Comparison of ENCODE assay signal across 2 cellular contexts in the genomic region with DNA sequence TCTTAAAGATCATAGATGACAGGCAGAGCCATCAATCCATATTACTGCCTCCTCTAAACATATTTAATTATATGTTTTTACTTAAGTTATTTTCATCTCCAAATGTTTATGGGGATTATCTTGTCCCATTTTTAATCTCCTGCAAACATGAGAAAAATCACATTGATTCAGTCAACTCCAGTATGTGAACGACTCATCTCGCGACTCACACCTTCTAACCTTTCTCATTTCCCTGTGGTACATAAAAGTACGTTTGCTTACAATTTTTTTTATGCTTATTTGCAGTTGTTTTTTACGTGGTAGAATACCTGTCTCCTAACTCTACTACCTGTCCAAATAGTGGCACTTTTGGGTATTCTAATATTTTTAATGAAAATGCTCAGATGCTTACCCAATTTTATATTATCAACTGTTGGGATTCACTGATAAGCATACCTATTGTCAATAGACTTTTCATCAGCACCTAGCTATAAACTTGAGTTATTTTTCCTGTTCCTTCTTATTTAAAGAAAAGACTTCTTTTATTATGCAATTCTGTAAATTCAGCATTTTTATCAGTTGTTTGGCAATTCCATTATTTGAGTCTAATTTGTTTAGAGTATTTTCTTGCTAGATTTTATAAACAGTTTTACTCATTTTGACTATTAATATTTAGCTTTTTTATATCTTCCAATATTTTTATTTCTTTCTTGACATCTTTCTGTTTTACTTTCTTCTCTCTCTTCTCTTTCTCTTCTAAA.
A peak's percentile ranks its signal among the peaks of the same experiment; 100 is the strongest.
TF ChIP-seq lines count a peak whose summit lies in the region.

No MANE protein-coding gene starts in this region.

TF ChIP-seq in HepG2, 621 proteins besides CTCF, POLR2A, EP300 and RAD21 (continues in another document):
- TF ChIP-seq PHF21A (CRISPR knock-in tag; IDR thresholded peaks at IDR 0.05) (no peak), ZNF652 (CRISPR knock-in tag; IDR thresholded peaks at IDR 0.05; ENCODE audit: borderline replicate concordance, low read depth) (no peak), HDAC2 (CRISPR knock-in tag; IDR thresholded peaks at IDR 0.05) (no peak), MAFF (IDR thresholded peaks at IDR 0.05; ENCODE audit: low read depth, low read length) (peak; percentile 41; the same call in 1 of the 2 replicates), ZNF598 (CRISPR knock-in tag; IDR thresholded peaks at IDR 0.05; ENCODE audit: borderline replicate concordance) (no peak)
- TF ChIP-seq, protein P1, sequence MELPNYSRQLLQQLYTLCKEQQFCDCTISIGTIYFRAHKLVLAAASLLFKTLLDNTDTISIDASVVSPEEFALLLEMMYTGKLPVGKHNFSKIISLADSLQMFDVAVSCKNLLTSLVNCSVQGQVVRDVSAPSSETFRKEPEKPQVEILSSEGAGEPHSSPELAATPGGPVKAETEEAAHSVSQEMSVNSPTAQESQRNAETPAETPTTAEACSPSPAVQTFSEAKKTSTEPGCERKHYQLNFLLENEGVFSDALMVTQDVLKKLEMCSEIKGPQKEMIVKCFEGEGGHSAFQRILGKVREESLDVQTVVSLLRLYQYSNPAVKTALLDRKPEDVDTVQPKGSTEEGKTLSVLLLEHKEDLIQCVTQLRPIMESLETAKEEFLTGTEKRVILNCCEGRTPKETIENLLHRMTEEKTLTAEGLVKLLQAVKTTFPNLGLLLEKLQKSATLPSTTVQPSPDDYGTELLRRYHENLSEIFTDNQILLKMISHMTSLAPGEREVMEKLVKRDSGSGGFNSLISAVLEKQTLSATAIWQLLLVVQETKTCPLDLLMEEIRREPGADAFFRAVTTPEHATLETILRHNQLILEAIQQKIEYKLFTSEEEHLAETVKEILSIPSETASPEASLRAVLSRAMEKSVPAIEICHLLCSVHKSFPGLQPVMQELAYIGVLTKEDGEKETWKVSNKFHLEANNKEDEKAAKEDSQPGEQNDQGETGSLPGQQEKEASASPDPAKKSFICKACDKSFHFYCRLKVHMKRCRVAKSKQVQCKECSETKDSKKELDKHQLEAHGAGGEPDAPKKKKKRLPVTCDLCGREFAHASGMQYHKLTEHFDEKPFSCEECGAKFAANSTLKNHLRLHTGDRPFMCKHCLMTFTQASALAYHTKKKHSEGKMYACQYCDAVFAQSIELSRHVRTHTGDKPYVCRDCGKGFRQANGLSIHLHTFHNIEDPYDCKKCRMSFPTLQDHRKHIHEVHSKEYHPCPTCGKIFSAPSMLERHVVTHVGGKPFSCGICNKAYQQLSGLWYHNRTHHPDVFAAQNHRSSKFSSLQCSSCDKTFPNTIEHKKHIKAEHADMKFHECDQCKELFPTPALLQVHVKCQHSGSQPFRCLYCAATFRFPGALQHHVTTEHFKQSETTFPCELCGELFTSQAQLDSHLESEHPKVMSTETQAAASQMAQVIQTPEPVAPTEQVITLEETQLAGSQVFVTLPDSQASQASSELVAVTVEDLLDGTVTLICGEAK (IDR thresholded peaks at IDR 0.05) = no peak
- TF ChIP-seq, protein P1 (CRISPR knock-in tag; IDR thresholded peaks at IDR 0.05) = no peak
- TF ChIP-seq, protein P2, sequence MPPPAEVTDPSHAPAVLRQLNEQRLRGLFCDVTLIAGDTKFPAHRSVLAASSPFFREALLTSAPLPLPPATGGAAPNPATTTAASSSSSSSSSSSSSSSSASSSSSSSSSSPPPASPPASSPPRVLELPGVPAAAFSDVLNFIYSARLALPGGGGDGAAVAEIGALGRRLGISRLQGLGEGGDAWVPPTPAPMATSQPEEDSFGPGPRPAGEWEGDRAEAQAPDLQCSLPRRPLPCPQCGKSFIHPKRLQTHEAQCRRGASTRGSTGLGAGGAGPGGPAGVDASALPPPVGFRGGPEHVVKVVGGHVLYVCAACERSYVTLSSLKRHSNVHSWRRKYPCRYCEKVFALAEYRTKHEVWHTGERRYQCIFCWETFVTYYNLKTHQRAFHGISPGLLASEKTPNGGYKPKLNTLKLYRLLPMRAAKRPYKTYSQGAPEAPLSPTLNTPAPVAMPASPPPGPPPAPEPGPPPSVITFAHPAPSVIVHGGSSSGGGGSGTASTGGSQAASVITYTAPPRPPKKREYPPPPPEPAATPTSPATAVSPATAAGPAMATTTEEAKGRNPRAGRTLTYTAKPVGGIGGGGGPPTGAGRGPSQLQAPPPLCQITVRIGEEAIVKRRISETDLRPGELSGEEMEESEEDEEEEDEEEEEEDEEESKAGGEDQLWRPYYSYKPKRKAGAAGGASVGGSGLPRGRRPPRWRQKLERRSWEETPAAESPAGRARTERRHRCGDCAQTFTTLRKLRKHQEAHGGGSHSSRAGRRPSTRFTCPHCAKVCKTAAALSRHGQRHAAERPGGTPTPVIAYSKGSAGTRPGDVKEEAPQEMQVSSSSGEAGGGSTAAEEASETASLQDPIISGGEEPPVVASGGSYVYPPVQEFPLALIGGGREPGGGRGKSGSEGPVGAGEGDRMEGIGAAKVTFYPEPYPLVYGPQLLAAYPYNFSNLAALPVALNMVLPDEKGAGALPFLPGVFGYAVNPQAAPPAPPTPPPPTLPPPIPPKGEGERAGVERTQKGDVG (CRISPR knock-in tag; IDR thresholded peaks at IDR 0.05; ENCODE audit: borderline replicate concordance) = no peak
- TF ChIP-seq, protein P3, sequence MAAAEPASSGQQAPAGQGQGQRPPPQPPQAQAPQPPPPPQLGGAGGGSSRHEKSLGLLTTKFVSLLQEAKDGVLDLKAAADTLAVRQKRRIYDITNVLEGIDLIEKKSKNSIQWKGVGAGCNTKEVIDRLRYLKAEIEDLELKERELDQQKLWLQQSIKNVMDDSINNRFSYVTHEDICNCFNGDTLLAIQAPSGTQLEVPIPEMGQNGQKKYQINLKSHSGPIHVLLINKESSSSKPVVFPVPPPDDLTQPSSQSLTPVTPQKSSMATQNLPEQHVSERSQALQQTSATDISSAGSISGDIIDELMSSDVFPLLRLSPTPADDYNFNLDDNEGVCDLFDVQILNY (CRISPR knock-in tag; conservative IDR thresholded peaks at IDR 0.05) = no peak

TF ChIP-seq in IMR-90, 13 proteins besides CTCF, POLR2A, EP300 and RAD21:
- TF ChIP-seq CEBPB (IDR thresholded peaks at IDR 0.05; ENCODE audit: low read depth, low read length) = no peak
- TF ChIP-seq MAFK (IDR thresholded peaks at IDR 0.05; ENCODE audit: low read depth, low read length) = 0 out of 2 replicates have a peak, but pooled peaks have one; percentile 52
